ENCODE assay signal across 9 cellular contexts in the genomic region with DNA sequence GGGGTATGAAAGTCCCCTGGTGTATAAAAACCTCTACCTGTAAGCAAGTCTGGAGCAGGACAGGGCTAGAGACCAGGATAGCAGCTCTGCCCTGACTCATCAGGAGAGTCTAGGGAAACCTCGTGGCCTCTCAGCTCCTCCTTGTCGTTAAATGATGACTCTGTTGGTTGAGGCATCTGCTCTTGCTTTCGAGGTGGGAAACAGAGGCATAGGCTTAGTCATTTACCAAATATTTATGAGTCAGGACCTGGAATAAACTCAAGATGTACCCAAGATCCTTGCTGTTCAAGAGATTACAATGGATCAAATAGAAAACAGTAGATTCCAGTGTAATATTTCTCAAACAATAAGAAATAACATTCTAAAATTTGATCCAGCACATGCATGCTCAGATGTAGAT.
DNase-seq lines count a peak whose midpoint lies in the region; ATAC-seq and TF ChIP-seq lines count a peak whose summit lies in the region.
"Had no signal": no experiment of that assay in that cellular context is flagged by ENCODE, and none has a peak within 500 bp of the region (broad histone marks: within the 10 kb centered on the region; RNA-seq: fewer than 3 reads in every experiment).

No MANE protein-coding gene starts in this region.

- TF ChIP-seq CTCF in RWPE1 (conservative IDR thresholded peaks at IDR 0.05; ENCODE audit: low read depth), result no peak

- POLR2A ChIA-PET in RWPE1 (lab: Yijun Ruan, JAX; ENCODE audit: low non-redundant PET), result no interaction called here

- CTCF ChIA-PET in RWPE1 (lab: Yijun Ruan, JAX), result interaction anchor here (1.0 kb wide), 1 partner anchor 9 kb away, joined by 3 read pairs; no protein-coding TSS in a partner anchor

- DNase-seq in HCEC 1CT, result peak; percentile 98
- peak; percentile 99 for DNase-seq in RWPE1 (ENCODE audit: low spot score)
- DNase-seq in fibroblast of peridontal ligament (ENCODE audit: extremely low read depth), result peak; percentile 97
- DNase-seq in smooth muscle cell of the brain vasculature (ENCODE audit: low read depth, low spot score), result peak; percentile 63
- no peak for DNase-seq in activated effector memory CD4-positive, alpha-beta T cell treated with Interleukin-2 at 50 U/mL for 16 hours
- DNase-seq: heart left ventricle had no signal

- peak overlapping the region; percentile 93 for H3K27ac ChIP-seq in RWPE1

- ATAC-seq in HG02870 (IDR thresholded peaks at IDR 0.05; ENCODE audit: unreplicated experiment) (no peak), HG03025 (IDR thresholded peaks at IDR 0.05; ENCODE audit: low FRiP score, unreplicated experiment) (no peak), HG02678 (IDR thresholded peaks at IDR 0.05; ENCODE audit: unreplicated experiment) (no peak)
